ENCODE assay signal across 22 cellular contexts in the genomic region with DNA sequence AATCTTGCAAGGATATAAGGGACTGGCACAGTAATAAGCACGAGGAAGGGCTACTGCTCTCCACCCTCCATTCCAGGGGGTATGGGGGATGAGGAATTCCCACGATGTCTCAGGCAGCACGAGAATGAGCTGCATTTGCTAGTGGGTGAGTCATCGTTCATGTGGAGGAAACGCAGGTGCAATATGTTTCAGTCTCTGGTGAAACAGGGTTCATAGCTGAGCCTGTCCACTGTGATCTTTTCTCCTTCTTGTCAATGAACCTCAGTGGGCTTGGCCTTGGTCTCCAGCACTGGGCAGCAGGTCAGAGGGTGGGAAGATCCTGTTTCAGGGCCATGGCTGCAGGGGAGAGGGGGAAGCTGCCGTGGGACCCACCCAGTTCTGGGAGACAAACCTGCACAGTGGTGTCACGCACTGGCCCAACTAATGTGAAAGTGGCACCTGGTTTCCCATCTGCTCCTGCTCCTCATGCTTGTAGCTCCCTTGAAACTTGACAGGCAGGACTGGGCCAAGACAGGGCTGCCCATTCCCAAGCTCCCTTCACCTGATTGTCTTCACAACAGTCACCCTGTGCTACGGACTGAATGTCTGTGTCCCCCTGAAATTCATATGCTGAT.
DNase-seq lines count a peak whose midpoint lies in the region; ATAC-seq, FAIRE-seq and TF ChIP-seq lines count a peak whose summit lies in the region.
"Had no signal": no experiment of that assay in that cellular context is flagged by ENCODE, and none has a peak within 500 bp of the region (broad histone marks: within the 10 kb centered on the region; RNA-seq: fewer than 3 reads in every experiment).

No MANE protein-coding gene starts in this region.

- H3K27me3 Mint-ChIP-seq in astrocyte (ENCODE audit: low read depth, unreplicated experiment): peaks cover 8% of the 10 kb centered on the region

- H3K4me2 ChIP-seq in astrocyte (ENCODE audit: low read length): no peak overlapping the region

- no peak for TF ChIP-seq CTCF in astrocyte (IDR thresholded peaks at IDR 0.05; ENCODE audit: insufficient read depth, low read depth, low read length)

- no peaks in the 10 kb centered on the region for H3K36me3 ChIP-seq in astrocyte (ENCODE audit: insufficient read depth, low read length)

- no peaks in the 10 kb centered on the region for H3K9me3 ChIP-seq in astrocyte (ENCODE audit: insufficient read depth, low read depth, low read length)

- no peak overlapping the region for H3K27ac ChIP-seq in astrocyte (ENCODE audit: low read depth, low read length)

- no peak overlapping the region for H3K4me3 ChIP-seq in astrocyte (ENCODE audit: insufficient read depth, low read depth, low read length)
- H3K4me3 ChIP-seq: GM12878 had no signal

- H3K9me3 Mint-ChIP-seq in astrocyte (ENCODE audit: unreplicated experiment): peaks cover 9% of the 10 kb centered on the region

- H3K27ac Mint-ChIP-seq in astrocyte (ENCODE audit: unreplicated experiment): peak overlapping the region; percentile 24

- H3K36me3 Mint-ChIP-seq in astrocyte (ENCODE audit: low read depth, unreplicated experiment): peaks cover 2% of the 10 kb centered on the region
- H3K36me3 Mint-ChIP-seq: CD14-positive monocyte had no signal

- H3K9ac ChIP-seq in astrocyte (ENCODE audit: low read length): no peak overlapping the region

- DNase-seq in DMS53 (lab: John Stamatoyannopoulos, UW): peak; percentile 47
- peak; percentile 42 for DNase-seq in HT1080 (ENCODE audit: low read depth)
- DNase-seq in astrocyte (ENCODE audit: low read depth): no peak
- peak; percentile 46 for DNase-seq in islet precursor cell
- no peak for DNase-seq in NCI-H526 (lab: John Stamatoyannopoulos, UW)
- DNase-seq in NCI-H748 (lab: John Stamatoyannopoulos, UW; ENCODE audit: unreplicated experiment): no peak
- DNase-seq in activated CD8-positive, alpha-beta memory T cell treated with anti-CD3 and anti-CD28 coated beads for 24 hours: no peak
- DNase-seq: AML-193, Caco-2, DMS79, GDM1, NCI-H1436 treated with DMSO at 0.1 percent for 48 hours, NCI-H2081, NCI-H510A treated with DMSO at 0.1 percent for 48 hours, SHP77 treated with DMSO at 0.1 percent for 48 hours had no signal

- H2AFZ ChIP-seq in astrocyte (ENCODE audit: low read depth, low read length): no peak overlapping the region

- H3K79me2 ChIP-seq in astrocyte (ENCODE audit: insufficient read depth, low read length): no peaks in the 10 kb centered on the region

- H4K20me1 ChIP-seq in astrocyte (ENCODE audit: insufficient read depth, low read length): no peaks in the 10 kb centered on the region

- no peaks in the 10 kb centered on the region for H3K4me1 ChIP-seq in astrocyte (ENCODE audit: insufficient read depth, low read length)
- H3K4me1 ChIP-seq: Caco-2 had no signal

- H3K27me3 ChIP-seq in astrocyte (ENCODE audit: insufficient read depth, low read length): no peaks in the 10 kb centered on the region

- peaks cover 10% of the 10 kb centered on the region for H3K4me1 Mint-ChIP-seq in astrocyte (ENCODE audit: low read depth, unreplicated experiment)
- H3K4me1 Mint-ChIP-seq: CD14-positive monocyte had no signal

- no peak for FAIRE-seq in astrocyte (lab: Jason Lieb, UNC)
- FAIRE-seq: GM12878, GM18507, HTR-8/SVneo, RCC 7860 had no signal

- no peak overlapping the region for H3K4me3 Mint-ChIP-seq in astrocyte (ENCODE audit: unreplicated experiment)

- ATAC-seq in HG02885 (IDR thresholded peaks at IDR 0.05; ENCODE audit: poor library complexity, unreplicated experiment): no peak
- ATAC-seq: GM12878, SK-N-SH treated with all-trans-retinoic acid at 6 μM for 48 hours had no signal

Comparison
In these comparisons a context has a peak if more than half of its experiments do, and no peak if none do; other contexts are left out.
1. DNase-seq: peak in DMS53 (single experiment), HT1080 (single experiment) and islet precursor cell (single experiment); none in astrocyte (single experiment), NCI-H526 (0 of 2), NCI-H748 (single experiment) and activated CD8-positive, alpha-beta memory T cell treated with anti-CD3 and anti-CD28 coated beads for 24 hours (single experiment).